Comparison of ENCODE assay signal across 9 cellular contexts in the genomic region with DNA sequence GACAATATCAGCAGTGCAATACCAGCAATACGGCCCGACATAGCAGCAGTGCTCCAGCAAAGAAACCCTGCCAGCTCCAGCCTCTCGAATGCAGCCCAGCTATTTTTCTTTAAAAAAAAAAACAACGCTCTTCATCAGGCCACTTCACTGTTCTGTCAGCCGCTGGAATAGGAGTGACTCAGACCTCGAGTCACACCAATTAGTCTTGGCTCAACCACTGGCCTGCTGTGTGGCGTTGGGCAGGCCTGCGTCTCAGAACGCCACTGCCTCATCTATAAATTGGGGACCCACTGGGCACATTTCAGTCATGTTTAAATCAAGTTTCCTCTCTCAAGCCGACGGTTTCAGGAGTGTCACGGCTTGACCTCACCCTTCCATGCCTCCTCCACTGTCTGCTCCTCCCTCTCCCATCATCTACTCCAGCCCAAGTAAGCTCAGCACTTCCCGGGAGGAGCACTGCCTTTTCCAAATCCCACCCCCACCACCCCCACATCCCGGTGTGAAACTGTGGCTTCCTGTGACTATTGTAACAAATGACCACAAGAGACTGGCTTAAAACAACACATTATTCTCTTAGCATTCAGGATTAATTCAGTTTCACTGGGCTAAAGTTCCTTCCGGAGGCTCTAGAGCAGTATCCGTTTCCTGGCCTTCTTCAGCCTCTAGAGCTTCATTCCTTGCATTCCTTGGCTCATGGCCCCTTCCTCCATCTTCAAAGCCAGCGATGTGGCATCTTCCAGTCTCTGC.
DNase-seq lines count a peak whose midpoint lies in the region; ATAC-seq, FAIRE-seq and TF ChIP-seq lines count a peak whose summit lies in the region.
"Had no signal": no experiment of that assay in that cellular context is flagged by ENCODE, and none has a peak within 500 bp of the region (broad histone marks: within the 10 kb centered on the region; RNA-seq: fewer than 3 reads in every experiment).

No MANE protein-coding gene starts in this region.

- no peaks in the 10 kb centered on the region for H3K9me3 Mint-ChIP-seq in activated CD8-positive, alpha-beta T cell treated with anti-CD3 and anti-CD28 coated beads for 36 hours

- no peaks in the 10 kb centered on the region for H3K9me3 ChIP-seq in HEK293 (ENCODE audit: control insufficient read depth, insufficient read depth, low read depth, low read length)
- H3K9me3 ChIP-seq in adrenal gland (replicated peaks in 1 of 3): no peaks in the 10 kb centered on the region
- H3K9me3 ChIP-seq in right atrium auricular region: no peaks in the 10 kb centered on the region
- H3K9me3 ChIP-seq: Peyer's patch had no signal

- peaks cover 8% of the 10 kb centered on the region for H3K4me1 Mint-ChIP-seq in activated CD8-positive, alpha-beta T cell treated with anti-CD3 and anti-CD28 coated beads for 36 hours (ENCODE audit: low read depth)

- TF ChIP-seq POLR2A in adrenal gland (IDR thresholded peaks at IDR 0.05): peak in 1 of 2 donors; percentile 55

- no peak for ATAC-seq in GM21529 (IDR thresholded peaks at IDR 0.05; ENCODE audit: unreplicated experiment)
- no peak for ATAC-seq in activated CD8-positive, alpha-beta T cell treated with anti-CD3 and anti-CD28 coated beads for 36 hours

- H3K4me1 ChIP-seq in HEK293 (ENCODE audit: control insufficient read depth, insufficient read depth, low read length) (0 out of 2 replicates have a peak, but pooled peaks cover 1% of the 10 kb centered on the region), adrenal gland (replicated peaks in 1 of 2) (peaks cover 20 to 38% of the 10 kb centered on the region in 2 donors), right atrium auricular region (peaks cover 0 to 21% of the 10 kb centered on the region in 2 donors)

- no peaks in the 10 kb centered on the region for H3K36me3 Mint-ChIP-seq in activated CD8-positive, alpha-beta T cell treated with anti-CD3 and anti-CD28 coated beads for 36 hours (ENCODE audit: low read depth)

- H3K4me3 ChIP-seq in HEK293 (ENCODE audit: low read depth, low read length) (no peak overlapping the region), adrenal gland (no peak overlapping the region), right atrium auricular region (no peak overlapping the region)
- H3K4me3 ChIP-seq: Peyer's patch had no signal

- FAIRE-seq in frontal cortex (lab: Jason Lieb, UNC): no peak

- WGBS in adrenal gland, 4 donors: 31 to 36% (median 32%) methylated on average over 14 to 17 of the region's 17 CpGs

- CTCF ChIA-PET in HEK293 (lab: Yijun Ruan, JAX): interaction anchor here (0.6 to 3.7 kb wide), 2 partner anchors 14 to 94 kb away, joined by 3 to 9 read pairs; no protein-coding TSS in a partner anchor
- CTCF ChIA-PET in activated CD8-positive, alpha-beta T cell treated with anti-CD3 and anti-CD28 coated beads for 36 hours (lab: Charles Lee): no interaction called here

- intact Hi-C loops in adrenal gland (cut with DNase I): no loop called here
- intact Hi-C loops in activated CD8-positive, alpha-beta T cell treated with anti-CD3 and anti-CD28 coated beads for 36 hours (cut with micrococcal nuclease): no loop called here

- H3K4me3 Mint-ChIP-seq in activated CD8-positive, alpha-beta T cell treated with anti-CD3 and anti-CD28 coated beads for 36 hours: no peak overlapping the region

- POLR2A ChIA-PET in HEK293 (lab: Yijun Ruan, JAX): interaction anchor here (0.7 kb wide), 1 partner anchor 69 kb away, joined by 3 read pairs; no protein-coding TSS in a partner anchor
- POLR2A ChIA-PET in activated CD8-positive, alpha-beta T cell treated with anti-CD3 and anti-CD28 coated beads for 36 hours (lab: Charles Lee): no interaction called here

- H3K36me3 ChIP-seq in HEK293 (ENCODE audit: control insufficient read depth in 2 of 2, insufficient read depth in 1 of 2, low read length in 2 of 2) (no peaks in the 10 kb centered on the region), adrenal gland (replicated peaks in 1 of 2) (no peaks in the 10 kb centered on the region), right atrium auricular region (no peaks in the 10 kb centered on the region)
- H3K36me3 ChIP-seq: Peyer's patch had no signal

- H3K27ac Mint-ChIP-seq in activated CD8-positive, alpha-beta T cell treated with anti-CD3 and anti-CD28 coated beads for 36 hours: no peak overlapping the region

- H3K27ac ChIP-seq in HEK293 (ENCODE audit: extremely low read depth, low read depth, low read length): no peak overlapping the region
- H3K27ac ChIP-seq in adrenal gland: peak overlapping the region in 4 of 5 donors; percentile 35 to 79 (median 68)
- H3K27ac ChIP-seq in right atrium auricular region: peak overlapping the region; percentile 34 to 38

- no peak for TF ChIP-seq CTCF in HEK293 (tag by site-specific recombination; IDR thresholded peaks at IDR 0.05)
- TF ChIP-seq CTCF in adrenal gland (IDR thresholded peaks at IDR 0.05): no peak
- TF ChIP-seq CTCF in right atrium auricular region (IDR thresholded peaks at IDR 0.05): no peak
- no peak for TF ChIP-seq CTCF in activated CD8-positive, alpha-beta T cell treated with anti-CD3 and anti-CD28 coated beads for 36 hours (IDR thresholded peaks at IDR 0.05)

- H3K27me3 ChIP-seq in adrenal gland: no peaks in the 10 kb centered on the region
- H3K27me3 ChIP-seq in right atrium auricular region: no peaks in the 10 kb centered on the region
- H3K27me3 ChIP-seq: Peyer's patch had no signal

- DNase-seq in adrenal gland (peak; percentile 67 to 88 (median 82)), right atrium auricular region (ENCODE audit: low spot score) (peak; percentile 71), stromal cell of bone marrow (ENCODE audit: low read depth) (peak; percentile 90), frontal cortex (ENCODE audit: low spot score in 2 of 2) (no peak), NCI-H1417 (lab: John Stamatoyannopoulos, UW) (no peak)
- DNase-seq in activated CD8-positive, alpha-beta T cell treated with anti-CD3 and anti-CD28 coated beads for 36 hours: no peak

- peaks cover 7% of the 10 kb centered on the region for H3K27me3 Mint-ChIP-seq in activated CD8-positive, alpha-beta T cell treated with anti-CD3 and anti-CD28 coated beads for 36 hours

TF ChIP-seq in HEK293, 187 proteins besides CTCF, POLR2A, EP300 and RAD21 (continues in another document):
- TF ChIP-seq, protein P1, sequence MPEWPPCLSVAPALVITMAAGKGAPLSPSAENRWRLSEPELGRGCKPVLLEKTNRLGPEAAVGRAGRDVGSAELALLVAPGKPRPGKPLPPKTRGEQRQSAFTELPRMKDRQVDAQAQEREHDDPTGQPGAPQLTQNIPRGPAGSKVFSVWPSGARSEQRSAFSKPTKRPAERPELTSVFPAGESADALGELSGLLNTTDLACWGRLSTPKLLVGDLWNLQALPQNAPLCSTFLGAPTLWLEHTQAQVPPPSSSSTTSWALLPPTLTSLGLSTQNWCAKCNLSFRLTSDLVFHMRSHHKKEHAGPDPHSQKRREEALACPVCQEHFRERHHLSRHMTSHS (tag by site-specific recombination; IDR thresholded peaks at IDR 0.05): no peak
- TF ChIP-seq ZNF549 (tag by site-specific recombination; IDR thresholded peaks at IDR 0.05) (no peak), IKZF3 (tag by site-specific recombination; IDR thresholded peaks at IDR 0.05) (no peak), ZNF133 (tag by site-specific recombination; IDR thresholded peaks at IDR 0.05) (no peak)
- TF ChIP-seq, protein P2, sequence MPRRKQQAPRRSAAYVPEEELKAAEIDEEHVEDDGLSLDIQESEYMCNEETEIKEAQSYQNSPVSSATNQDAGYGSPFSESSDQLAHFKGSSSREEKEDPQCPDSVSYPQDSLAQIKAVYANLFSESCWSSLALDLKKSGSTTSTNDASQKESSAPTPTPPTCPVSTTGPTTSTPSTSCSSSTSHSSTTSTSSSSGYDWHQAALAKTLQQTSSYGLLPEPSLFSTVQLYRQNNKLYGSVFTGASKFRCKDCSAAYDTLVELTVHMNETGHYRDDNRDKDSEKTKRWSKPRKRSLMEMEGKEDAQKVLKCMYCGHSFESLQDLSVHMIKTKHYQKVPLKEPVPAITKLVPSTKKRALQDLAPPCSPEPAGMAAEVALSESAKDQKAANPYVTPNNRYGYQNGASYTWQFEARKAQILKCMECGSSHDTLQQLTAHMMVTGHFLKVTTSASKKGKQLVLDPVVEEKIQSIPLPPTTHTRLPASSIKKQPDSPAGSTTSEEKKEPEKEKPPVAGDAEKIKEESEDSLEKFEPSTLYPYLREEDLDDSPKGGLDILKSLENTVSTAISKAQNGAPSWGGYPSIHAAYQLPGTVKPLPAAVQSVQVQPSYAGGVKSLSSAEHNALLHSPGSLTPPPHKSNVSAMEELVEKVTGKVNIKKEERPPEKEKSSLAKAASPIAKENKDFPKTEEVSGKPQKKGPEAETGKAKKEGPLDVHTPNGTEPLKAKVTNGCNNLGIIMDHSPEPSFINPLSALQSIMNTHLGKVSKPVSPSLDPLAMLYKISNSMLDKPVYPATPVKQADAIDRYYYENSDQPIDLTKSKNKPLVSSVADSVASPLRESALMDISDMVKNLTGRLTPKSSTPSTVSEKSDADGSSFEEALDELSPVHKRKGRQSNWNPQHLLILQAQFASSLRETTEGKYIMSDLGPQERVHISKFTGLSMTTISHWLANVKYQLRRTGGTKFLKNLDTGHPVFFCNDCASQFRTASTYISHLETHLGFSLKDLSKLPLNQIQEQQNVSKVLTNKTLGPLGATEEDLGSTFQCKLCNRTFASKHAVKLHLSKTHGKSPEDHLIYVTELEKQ (tag by site-specific recombination; IDR thresholded peaks at IDR 0.05; ENCODE audit: borderline replicate concordance): no peak
- TF ChIP-seq, protein P3, sequence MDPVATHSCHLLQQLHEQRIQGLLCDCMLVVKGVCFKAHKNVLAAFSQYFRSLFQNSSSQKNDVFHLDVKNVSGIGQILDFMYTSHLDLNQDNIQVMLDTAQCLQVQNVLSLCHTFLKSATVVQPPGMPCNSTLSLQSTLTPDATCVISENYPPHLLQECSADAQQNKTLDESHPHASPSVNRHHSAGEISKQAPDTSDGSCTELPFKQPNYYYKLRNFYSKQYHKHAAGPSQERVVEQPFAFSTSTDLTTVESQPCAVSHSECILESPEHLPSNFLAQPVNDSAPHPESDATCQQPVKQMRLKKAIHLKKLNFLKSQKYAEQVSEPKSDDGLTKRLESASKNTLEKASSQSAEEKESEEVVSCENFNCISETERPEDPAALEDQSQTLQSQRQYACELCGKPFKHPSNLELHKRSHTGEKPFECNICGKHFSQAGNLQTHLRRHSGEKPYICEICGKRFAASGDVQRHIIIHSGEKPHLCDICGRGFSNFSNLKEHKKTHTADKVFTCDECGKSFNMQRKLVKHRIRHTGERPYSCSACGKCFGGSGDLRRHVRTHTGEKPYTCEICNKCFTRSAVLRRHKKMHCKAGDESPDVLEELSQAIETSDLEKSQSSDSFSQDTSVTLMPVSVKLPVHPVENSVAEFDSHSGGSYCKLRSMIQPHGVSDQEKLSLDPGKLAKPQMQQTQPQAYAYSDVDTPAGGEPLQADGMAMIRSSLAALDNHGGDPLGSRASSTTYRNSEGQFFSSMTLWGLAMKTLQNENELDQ (tag by site-specific recombination; IDR thresholded peaks at IDR 0.05; ENCODE audit: low read depth): no peak

Comparison
In these comparisons a context has a peak if more than half of its experiments do, and no peak if none do; other contexts are left out.
1. DNase-seq: peak in adrenal gland (7 of 7), right atrium auricular region (single experiment) and stromal cell of bone marrow (single experiment); none in activated CD8-positive, alpha-beta T cell treated with anti-CD3 and anti-CD28 coated beads for 36 hours (single experiment), frontal cortex (0 of 2) and NCI-H1417 (0 of 3).